In genomic region chr14:85535316-85535715, GRCh38 we compare ENCODE assay signal across 13 cellular contexts. TPM values are rescaled to one million over a fixed set of nuclear protein-coding genes. Genes with fewer than 3 reads are reported as not detected.
DNase-seq lines count a peak whose midpoint lies in the region; ATAC-seq and TF ChIP-seq lines count a peak whose summit lies in the region.
"Had no signal": no experiment of that assay in that cellular context is flagged by ENCODE, and none has a peak within 500 bp of the region (broad histone marks: within the 10 kb centered on the region; RNA-seq: fewer than 3 reads in every experiment).

No MANE protein-coding gene starts in this region.

- H3K79me2 ChIP-seq in hepatocyte: peaks cover 68% of the 10 kb centered on the region
- H3K79me2 ChIP-seq in PC-9 (ENCODE audit: low read depth): no peaks in the 10 kb centered on the region

- POLR2A ChIA-PET in PC-9 (lab: Charles Lee; ENCODE audit: unreplicated experiment): no interaction called here

- H2AFZ ChIP-seq in hepatocyte (no peak overlapping the region), PC-9 (no peak overlapping the region)

- intact Hi-C loops in ascending aorta (cut with DNase I): loop anchor here (10.0 kb wide), 1 partner anchor 1451 kb away; no protein-coding TSS in a partner anchor
- intact Hi-C loops in PC-9 (cut with micrococcal nuclease; ENCODE audit: unreplicated experiment): loop anchor here (10.0 kb wide), 1 partner anchor 519 kb away; no protein-coding TSS in a partner anchor

- H3K27me3 ChIP-seq in ascending aorta (no peaks in the 10 kb centered on the region), hepatocyte (peaks cover 12% of the 10 kb centered on the region), PC-9 (ENCODE audit: insufficient read depth, low read depth) (peaks cover 21% of the 10 kb centered on the region)

- DNase-seq in ascending aorta (ENCODE audit: low spot score in 2 of 2) (no peak), hepatocyte (ENCODE audit: low spot score) (no peak), retinal pigment epithelial cell (ENCODE audit: low read depth) (no peak), glomerular visceral epithelial cell (ENCODE audit: extremely low spot score) (no peak), PC-9 (no peak)
- DNase-seq in activated CD8-positive, alpha-beta memory T cell treated with anti-CD3 and anti-CD28 coated beads, Interleukin-2, amount 50 U/mL, for 4 hours: no peak
- DNase-seq: activated CD4-positive, alpha-beta T cell treated with anti-CD3 and anti-CD28 coated beads, Interleukin-2, amount 10 ng/mL, durations not matched to agents 7 days and 5 days; activated naive CD4-positive, alpha-beta T cell treated with Interleukin-2 at 50 U/mL for 16 hours; CD4-positive, alpha-beta T cell; KBM-7; NCI-H446 had no signal

- no TSS peak for BruUV-seq in PC-9 (replicated peaks; lab: Mats Ljungman, UMichigan)

- H4K20me1 ChIP-seq in hepatocyte (ENCODE audit: insufficient read depth, poor library complexity, severe bottlenecking) (peaks cover 13% of the 10 kb centered on the region), PC-9 (ENCODE audit: insufficient read depth) (no peaks in the 10 kb centered on the region)

- H3K4me1 ChIP-seq in ES-I3 (ENCODE audit: insufficient read depth, low read length) (peaks cover 12% of the 10 kb centered on the region; the same call in 1 of the 2 replicates), ascending aorta (peaks cover 4 to 10% of the 10 kb centered on the region in 2 donors), hepatocyte (ENCODE audit: insufficient read depth) (no peaks in the 10 kb centered on the region), PC-9 (replicated peaks; ENCODE audit: insufficient read depth) (no peaks in the 10 kb centered on the region)

- H3K9me2 ChIP-seq in hepatocyte (replicated peaks; ENCODE audit: insufficient read depth) (no peaks in the 10 kb centered on the region), PC-9 (ENCODE audit: insufficient read depth) (no peaks in the 10 kb centered on the region)

- H3K9me3 ChIP-seq in ES-I3 (ENCODE audit: control insufficient read depth, insufficient read depth, low read length) (no peaks in the 10 kb centered on the region), ascending aorta (no peaks in the 10 kb centered on the region), hepatocyte (ENCODE audit: low read depth) (no peaks in the 10 kb centered on the region), PC-9 (ENCODE audit: insufficient read depth, low read depth) (no peaks in the 10 kb centered on the region)

- WGBS in hepatocyte (ENCODE audit: low lambda C conversion rate, missing lambda C conversion rate): 35% methylated on average over 6 of the region's 6 CpGs

- H3F3A ChIP-seq in PC-9 (ENCODE audit: insufficient read depth, low read depth): no peaks in the 10 kb centered on the region

- no peak for ATAC-seq in GM21825 (IDR thresholded peaks at IDR 0.05; ENCODE audit: unreplicated experiment)

- peak overlapping the region; percentile 86 for H3K4me2 ChIP-seq in hepatocyte
- no peak overlapping the region for H3K4me2 ChIP-seq in PC-9

- H3K4me3 ChIP-seq in ascending aorta (peak overlapping the region; percentile 65 to 74), hepatocyte (peak overlapping the region; percentile 71), retinal pigment epithelial cell (ENCODE audit: low read length) (peak overlapping the region; percentile 99), PC-9 (no peak overlapping the region)

- no peak for TF ChIP-seq CTCF in ascending aorta (IDR thresholded peaks at IDR 0.05)
- TF ChIP-seq CTCF in hepatocyte (IDR thresholded peaks at IDR 0.05; ENCODE audit: poor library complexity): no peak
- no peak for TF ChIP-seq CTCF in retinal pigment epithelial cell (conservative IDR thresholded peaks at IDR 0.05; ENCODE audit: low read depth, low read length)
- TF ChIP-seq CTCF in PC-9 (conservative IDR thresholded peaks at IDR 0.05): no peak

- no peaks in the 10 kb centered on the region for H3K36me3 ChIP-seq in ES-I3 (ENCODE audit: insufficient read depth, low read length)
- H3K36me3 ChIP-seq in ascending aorta: no peaks in the 10 kb centered on the region
- no peaks in the 10 kb centered on the region for H3K36me3 ChIP-seq in hepatocyte (replicated peaks; ENCODE audit: insufficient read depth, low read depth)
- H3K36me3 ChIP-seq in PC-9 (ENCODE audit: low read depth): no peaks in the 10 kb centered on the region

- peak overlapping the region; percentile 71; the same call in 1 of the 2 replicates for H3K9ac ChIP-seq in ES-I3 (ENCODE audit: low read depth, low read length)

- H3K27ac ChIP-seq in ascending aorta (no peak overlapping the region), hepatocyte (peak overlapping the region; percentile 75), PC-9 (no peak overlapping the region)

- CTCF ChIA-PET in PC-9 (lab: Charles Lee): interaction anchor here (0.6 kb wide), 1 partner anchor 124 kb away, joined by 5 read pairs; no protein-coding TSS in a partner anchor

RNA-seq across cellular contexts. Expression of gene FLRT2, which starts 5.4 kb away (rescaled TPM):
- 24.6 TPM for total RNA-seq in ascending aorta
- 42.3 and 48.0 TPM in 2 replicates for total RNA-seq in hepatocyte
- polyA plus RNA-seq in hepatocyte: 31.3 and 32.9 TPM in 2 replicates
- total RNA-seq in PC-9 (2021): 2.1 and 2.2 TPM in 2 replicates
- total RNA-seq: activated CD4-positive, alpha-beta T cell treated with anti-CD3 and anti-CD28 coated beads, Interleukin-2, amount 10 ng/mL, durations not matched to agents 7 days and 5 days; CD4-positive, alpha-beta T cell had no signal
